Comparison of ENCODE assay signal across 29 cellular contexts in the genomic region with DNA sequence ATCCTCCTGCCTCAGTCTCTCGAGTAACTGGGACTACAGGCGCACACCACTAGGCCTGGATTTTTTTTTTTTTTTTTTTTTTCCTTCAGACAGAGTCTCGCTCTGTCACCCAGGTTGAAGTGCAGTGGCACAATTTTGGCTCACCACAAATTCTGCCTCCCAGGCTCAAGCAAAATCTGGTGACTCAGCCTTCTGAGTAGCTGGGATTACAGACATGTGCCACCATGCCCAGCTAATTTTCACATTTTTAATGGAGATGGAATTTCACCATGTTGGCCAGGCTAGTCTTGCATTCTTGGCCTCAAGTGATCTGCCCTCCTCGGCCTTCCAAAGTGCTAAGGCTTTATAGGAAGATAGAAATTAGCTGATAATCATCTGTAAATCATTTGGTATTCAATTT. TPM values are rescaled to one million over a fixed set of nuclear protein-coding genes. Genes with fewer than 3 reads are reported as not detected.
A peak's percentile ranks its signal among the peaks of the same experiment; 100 is the strongest.
DNase-seq lines count a peak whose midpoint lies in the region; ATAC-seq, FAIRE-seq and TF ChIP-seq lines count a peak whose summit lies in the region.
"Had no signal": no experiment of that assay in that cellular context is flagged by ENCODE, and none has a peak within 500 bp of the region (broad histone marks: within the 10 kb centered on the region; RNA-seq: fewer than 3 reads in every experiment).

No MANE protein-coding gene starts in this region.

- H3K4me2 ChIP-seq in PC-3 (ENCODE audit: low read length): no peak overlapping the region
- H3K4me2 ChIP-seq: smooth muscle cell had no signal

- DNase-seq in NCI-H2196 (lab: John Stamatoyannopoulos, UW; ENCODE audit: unreplicated experiment) (peak; percentile 7), NCI-H2196 treated with DMSO at 0.1 percent for 48 hours (lab: John Stamatoyannopoulos, UW; ENCODE audit: unreplicated experiment) (no peak), PC-3 (peak; percentile 21), midbrain (lab: John Stamatoyannopoulos, UW) (no peak), GM12892 (ENCODE audit: insufficient read length) (no peak), NCI-H748 treated with DMSO at 0.1 percent for 48 hours (lab: John Stamatoyannopoulos, UW) (no peak)
- DNase-seq: 8988T; activated CD4-positive, alpha-beta T cell treated with anti-CD3 and anti-CD28 coated beads, Interleukin-2, amount 50 U/mL, for 4 hours; activated CD8-positive, alpha-beta memory T cell treated with anti-CD3 and anti-CD28 coated beads, Interleukin-2, amount 50 U/mL, for 4 hours; aorta; CD8-positive, alpha-beta memory T cell; hypothalamus; KBM-7; NCI-H1694; NCI-H226; NCI-H82; nucleus accumbens; stimulated activated CD4-positive, alpha-beta T cell treated with anti-CD3 and anti-CD28 coated beads, Interleukin-2, amount 100 ng/mL, for 48 hours; stimulated activated naive CD4-positive, alpha-beta T cell treated with Interleukin-2 at 50 U/mL for 16 hours had no signal

- FAIRE-seq in GM12892 (lab: Jason Lieb, UNC): no peak
- FAIRE-seq: frontal cortex, islet of Langerhans had no signal

- no peaks in the 10 kb centered on the region for H4K20me1 ChIP-seq in PC-3 (ENCODE audit: low read length)

- no peak for TF ChIP-seq CTCF in PC-3 (conservative IDR thresholded peaks at IDR 0.05; ENCODE audit: low read depth, low read length)

- no peaks in the 10 kb centered on the region for H3K9me3 ChIP-seq in PC-3 (ENCODE audit: low read length)
- H3K9me3 ChIP-seq: thoracic aorta had no signal

- intact Hi-C loops in PC-3 (cut with micrococcal nuclease): no loop called here

- no peak overlapping the region for H2AFZ ChIP-seq in PC-3 (ENCODE audit: low read length)

- CTCF ChIA-PET in PC-3 (lab: Charles Lee): no interaction called here

- no peaks in the 10 kb centered on the region for H3K79me2 ChIP-seq in PC-3 (ENCODE audit: low read length)

- no peak overlapping the region for H3K9ac ChIP-seq in PC-3 (ENCODE audit: low read length)

- no peaks in the 10 kb centered on the region for H3F3A ChIP-seq in PC-3 (ENCODE audit: low read length, unreplicated experiment)

- H3K27ac ChIP-seq in PC-3 (ENCODE audit: low read length): no peak overlapping the region
- H3K27ac ChIP-seq: thoracic aorta, VCaP had no signal

- no peaks in the 10 kb centered on the region for H3K4me1 ChIP-seq in PC-3 (ENCODE audit: insufficient read depth, low read length)

- TF ChIP-seq POLR2A in GM12892 (IDR thresholded peaks at IDR 0.05; ENCODE audit: low read depth, low read length): no peak

- BruUV-seq in PC-3 (replicated peaks; lab: Mats Ljungman, UMichigan): no TSS peak

- no peak overlapping the region for H3K4me3 ChIP-seq in PC-3 (ENCODE audit: low read length)
- H3K4me3 ChIP-seq: smooth muscle cell, thoracic aorta had no signal

- H3K27me3 ChIP-seq in PC-3 (ENCODE audit: low read length): no peaks in the 10 kb centered on the region

- H3K36me3 ChIP-seq in PC-3 (ENCODE audit: low read depth, low read length): no peaks in the 10 kb centered on the region
- H3K36me3 ChIP-seq: thoracic aorta had no signal

- H3K9me2 ChIP-seq in PC-3 (replicated peaks; ENCODE audit: low read length): no peaks in the 10 kb centered on the region

- POLR2A ChIA-PET in PC-3 (lab: Charles Lee; ENCODE audit: unreplicated experiment): no interaction called here

- ATAC-seq in PC-3: no peak
- peak; percentile 87 for ATAC-seq in esophagus mucosa
- no peak for ATAC-seq in HG02588 (IDR thresholded peaks at IDR 0.05; ENCODE audit: unreplicated experiment)
- ATAC-seq: activated naive CD4-positive, alpha-beta T cell treated with anti-CD3 and anti-CD28 coated beads, Interleukin-2, amount 50 U/mL, for 72 hours; activated T-helper 17 cell treated with anti-CD3 and anti-CD28 coated beads, Interleukin-2, amount 50 U/mL, for 72 hours had no signal

RNA-seq across cellular contexts. Expression of a gene that starts 43.9 kb away (rescaled TPM):
- total RNA-seq in PC-3 (2014; rRNA removed) (51.5 and 55.8 TPM in 2 replicates), esophagus mucosa (39.6 TPM)
- polyA plus RNA-seq in GM12892 (2012; ENCODE audit: missing spikeins): 241 TPM

RNA-seq across cellular contexts. Expression of a gene that starts 44.0 kb away (rescaled TPM):
- 18.9 and 36.8 TPM in 2 replicates for total RNA-seq in PC-3 (2014; rRNA removed)
- 13.9 TPM for total RNA-seq in esophagus mucosa
- 23.7 TPM for polyA plus RNA-seq in GM12892 (2012; ENCODE audit: missing spikeins)

RNA-seq across cellular contexts. Expression of a gene that starts 55.3 kb away (rescaled TPM):
- total RNA-seq in PC-3 (2014; rRNA removed): 10.6 and 11.2 TPM in 2 replicates
- total RNA-seq in esophagus mucosa: 1.5 TPM
- polyA plus RNA-seq in GM12892 (2012; ENCODE audit: missing spikeins): 0.74 TPM
- total RNA-seq: OCI-LY7 had no signal

Comparison
In these comparisons a context has a peak if more than half of its experiments do, and no peak if none do; other contexts are left out.
1. DNase-seq: peak in NCI-H2196 (single experiment) and PC-3 (single experiment); none in NCI-H2196 treated with DMSO at 0.1 percent for 48 hours (single experiment), midbrain (single experiment), GM12892 (single experiment) and NCI-H748 treated with DMSO at 0.1 percent for 48 hours (single experiment).